Comparison of ENCODE assay signal across 8 cellular contexts in genomic region chr7:12211054-12212050, GRCh38. TPM values are rescaled to one million over a fixed set of nuclear protein-coding genes. Genes with fewer than 3 reads are reported as not detected.
DNase-seq lines count a peak whose midpoint lies in the region; ATAC-seq and TF ChIP-seq lines count a peak whose summit lies in the region.

TMEM106B (plus strand) TSS chr7:12211294; CDS start chr7:12214811, 3,517 bp downstream.

- H3K4me1 ChIP-seq in mucosa of rectum (ENCODE audit: control insufficient read depth in 2 of 2, insufficient read depth in 2 of 2, low read length in 2 of 2) = peaks cover 4 to 10% of the 10 kb centered on the region in 2 donors

- peak within 1 kb of the TSS; percentile 83 to 97 (median 94) for H3K27ac Mint-ChIP-seq in IgD-negative memory B cell
- H3K27ac Mint-ChIP-seq in activated T-cell treated with anti-CD3 and anti-CD28 coated beads, Interleukin-2, amount 50 U/mL, for 24 hours = peak within 1 kb of the TSS; percentile 96

- no peaks in the 10 kb centered on the region for H3K9me3 ChIP-seq in mucosa of rectum (ENCODE audit: control insufficient read depth in 2 of 2, low read length in 2 of 2)

- H3K4me3 ChIP-seq in mucosa of rectum (ENCODE audit: low read length in 2 of 2) = peak within 1 kb of the TSS; percentile 88 to 95

- H3K27me3 ChIP-seq in mucosa of rectum (ENCODE audit: control insufficient read depth in 2 of 2, insufficient read depth in 2 of 2, low read length in 2 of 2) = no peaks in the 10 kb centered on the region

- H3K4me1 Mint-ChIP-seq in IgD-negative memory B cell = peaks cover 11 to 26% (median 12%) of the 10 kb centered on the region in 3 donors
- H3K4me1 Mint-ChIP-seq in activated T-cell treated with anti-CD3 and anti-CD28 coated beads, Interleukin-2, amount 50 U/mL, for 24 hours (ENCODE audit: low read depth) = peaks cover 35% of the 10 kb centered on the region

- TF ChIP-seq POLR2A in erythroblast (IDR thresholded peaks at IDR 0.05; ENCODE audit: low read length) = peak; percentile 90

- H3K9ac ChIP-seq in mucosa of rectum (ENCODE audit: low read depth in 1 of 2, low read length in 2 of 2) = peak within 1 kb of the TSS; percentile 94 to 99

- H3K4me3 Mint-ChIP-seq in IgD-negative memory B cell = peak within 1 kb of the TSS; percentile 94 to 99 (median 98)
- peak within 1 kb of the TSS; percentile 90 for H3K4me3 Mint-ChIP-seq in activated T-cell treated with anti-CD3 and anti-CD28 coated beads, Interleukin-2, amount 50 U/mL, for 24 hours

- H3K36me3 ChIP-seq in mucosa of rectum (ENCODE audit: control insufficient read depth in 2 of 2, insufficient read depth in 2 of 2, low read length in 2 of 2) = peaks cover 5% of the 10 kb centered on the region in 2 donors

- peak within 1 kb of the TSS; percentile 90 to 98 for H3K27ac ChIP-seq in mucosa of rectum (ENCODE audit: low read depth in 2 of 2, low read length in 2 of 2)

- peaks cover 3% of the 10 kb centered on the region for H3K27me3 Mint-ChIP-seq in IgD-negative memory B cell
- no peaks in the 10 kb centered on the region for H3K27me3 Mint-ChIP-seq in activated T-cell treated with anti-CD3 and anti-CD28 coated beads, Interleukin-2, amount 50 U/mL, for 24 hours

- DNase-seq in DMS153 (lab: John Stamatoyannopoulos, UW) = peak; percentile 97
- peak; percentile 94 for DNase-seq in OCI-M1 (lab: John Stamatoyannopoulos, UW)
- peak; percentile 96 for DNase-seq in activated T-cell treated with anti-CD3 and anti-CD28 coated beads, Interleukin-2, amount 50 U/mL, for 24 hours
- peak; percentile 96 to 98 for DNase-seq in erythroblast (lab: John Stamatoyannopoulos, UW)
- peak; percentile 97 for DNase-seq in stimulated activated CD8-positive, alpha-beta memory T cell treated with anti-CD3 and anti-CD28 coated beads, Interleukin-4, amount 100 ng/mL, for 48 hours

- peaks cover 2% of the 10 kb centered on the region for H3K36me3 Mint-ChIP-seq in IgD-negative memory B cell
- peaks cover 37% of the 10 kb centered on the region for H3K36me3 Mint-ChIP-seq in activated T-cell treated with anti-CD3 and anti-CD28 coated beads, Interleukin-2, amount 50 U/mL, for 24 hours (ENCODE audit: low read depth)

- peak; percentile 95 for ATAC-seq in GM21529 (IDR thresholded peaks at IDR 0.05; ENCODE audit: unreplicated experiment)

- H3K9me3 Mint-ChIP-seq in IgD-negative memory B cell = no peaks in the 10 kb centered on the region
- H3K9me3 Mint-ChIP-seq in activated T-cell treated with anti-CD3 and anti-CD28 coated beads, Interleukin-2, amount 50 U/mL, for 24 hours = no peaks in the 10 kb centered on the region

RNA-seq across cellular contexts. Expression of gene TMEM106B, which starts in this region (rescaled TPM):
- 20.7 TPM for polyA plus RNA-seq in IgD-negative memory B cell

Comparison
In these comparisons a context has a peak if more than half of its experiments do, and no peak if none do; other contexts are left out.
1. Peak in every context shown above with its lines: DNase-seq, ATAC-seq, H3K4me3 ChIP-seq and H3K27ac ChIP-seq.